Comparison of ENCODE assay signal across 8 cellular contexts in the genomic region with DNA sequence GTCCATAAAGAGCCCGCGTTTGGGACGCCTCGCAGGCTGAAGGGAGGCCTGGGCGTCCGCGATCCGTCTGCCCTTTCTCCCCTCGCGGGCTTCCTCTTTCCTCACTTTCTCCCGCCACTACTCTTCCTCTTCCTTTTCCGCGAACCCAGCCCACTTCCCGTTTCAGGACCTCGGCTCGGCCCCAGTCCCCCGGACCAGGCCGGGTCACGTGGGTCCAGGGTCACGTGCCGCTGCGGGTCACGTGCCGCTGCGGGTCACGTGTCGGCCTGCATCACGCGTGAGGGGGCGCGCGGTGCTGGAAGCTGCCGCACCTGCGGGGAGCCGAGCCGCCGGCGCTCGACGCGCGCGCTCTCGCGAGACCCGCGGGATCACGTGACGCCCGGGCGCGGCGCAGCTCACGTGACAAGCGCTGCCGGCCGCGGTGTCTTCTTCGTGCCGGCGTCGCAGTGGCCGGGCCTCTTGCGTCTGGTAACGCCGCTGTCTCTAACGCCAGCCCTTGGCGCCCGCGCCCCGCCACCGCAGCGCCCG. TPM values are rescaled to one million over a fixed set of nuclear protein-coding genes. Genes with fewer than 3 reads are reported as not detected.
DNase-seq lines count a peak whose midpoint lies in the region; ATAC-seq and TF ChIP-seq lines count a peak whose summit lies in the region.

A gene with protein sequence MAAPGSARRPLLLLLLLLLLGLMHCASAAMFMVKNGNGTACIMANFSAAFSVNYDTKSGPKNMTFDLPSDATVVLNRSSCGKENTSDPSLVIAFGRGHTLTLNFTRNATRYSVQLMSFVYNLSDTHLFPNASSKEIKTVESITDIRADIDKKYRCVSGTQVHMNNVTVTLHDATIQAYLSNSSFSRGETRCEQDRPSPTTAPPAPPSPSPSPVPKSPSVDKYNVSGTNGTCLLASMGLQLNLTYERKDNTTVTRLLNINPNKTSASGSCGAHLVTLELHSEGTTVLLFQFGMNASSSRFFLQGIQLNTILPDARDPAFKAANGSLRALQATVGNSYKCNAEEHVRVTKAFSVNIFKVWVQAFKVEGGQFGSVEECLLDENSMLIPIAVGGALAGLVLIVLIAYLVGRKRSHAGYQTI (plus strand): TSS at position 398 of the 528 bp plus-strand sequence. CDS start 196 bp downstream, outside the sequence.

- H3K27me3 ChIP-seq in iPS-18a (ENCODE audit: control insufficient read depth, insufficient read depth, low read length) (peaks cover 6% of the 10 kb centered on the region), skeletal muscle satellite cell (ENCODE audit: control insufficient read depth, insufficient read depth, low read length) (no peaks in the 10 kb centered on the region)

- peak within 1 kb of the TSS; percentile 90 for H3K9ac ChIP-seq in iPS-18a (ENCODE audit: low read length)
- peak within 1 kb of the TSS; percentile 97 for H3K9ac ChIP-seq in skeletal muscle satellite cell (ENCODE audit: low read depth, low read length)

- TF ChIP-seq CTCF in VCaP (conservative IDR thresholded peaks at IDR 0.05) = no peak

- H3K4me2 ChIP-seq in skeletal muscle satellite cell (ENCODE audit: low read length) = peak within 1 kb of the TSS; percentile 100

- DNase-seq in ACHN (peak; percentile 93), NCI-H2196 treated with DMSO at 0.1 percent for 48 hours (lab: John Stamatoyannopoulos, UW; ENCODE audit: unreplicated experiment) (peak; percentile 61), T47D (ENCODE audit: low read depth in 1 of 2, low spot score in 1 of 2) (peak; percentile 96 to 98)

- H3K9me3 ChIP-seq in iPS-18a (ENCODE audit: control insufficient read depth, low read depth, low read length) = no peaks in the 10 kb centered on the region
- H3K9me3 ChIP-seq in skeletal muscle satellite cell (replicated peaks; ENCODE audit: low read length) = no peaks in the 10 kb centered on the region

- peaks cover 9% of the 10 kb centered on the region for H3K4me1 ChIP-seq in iPS-18a (ENCODE audit: control insufficient read depth, low read depth, low read length)
- H3K4me1 ChIP-seq in skeletal muscle satellite cell (ENCODE audit: control insufficient read depth, insufficient read depth, low read length) = peaks cover 28% of the 10 kb centered on the region

- H3K36me3 ChIP-seq in iPS-18a (ENCODE audit: control insufficient read depth, low read depth, low read length) = no peaks in the 10 kb centered on the region
- H3K36me3 ChIP-seq in skeletal muscle satellite cell (ENCODE audit: insufficient read depth, low read length) = no peaks in the 10 kb centered on the region

- in situ Hi-C loops in ACHN (cut with HindIII; ENCODE audit: low pct_ligation_motif_present, low pct_unique_long_range_greater_than_20kb, low sequenced_read_pairs) = no loop called here
- in situ Hi-C loops in T47D (cut with HindIII; ENCODE audit: low pct_unique_long_range_greater_than_20kb, low sequenced_read_pairs) = no loop called here

- ATAC-seq in GM18873 (IDR thresholded peaks at IDR 0.05; ENCODE audit: low FRiP score, unreplicated experiment) (peak; percentile 59), HG03135 (IDR thresholded peaks at IDR 0.05; ENCODE audit: unreplicated experiment) (peak; percentile 76)

- peak within 1 kb of the TSS; percentile 41 for H3K27ac ChIP-seq in VCaP
- no peak within 1 kb of the TSS for H3K27ac ChIP-seq in iPS-18a (ENCODE audit: low read length)

- H3K4me3 ChIP-seq in iPS-18a (ENCODE audit: low read length) (peak within 1 kb of the TSS; percentile 94), skeletal muscle satellite cell (ENCODE audit: low read length) (peak within 1 kb of the TSS; percentile 80)

RNA-seq across cellular contexts. Expression of the gene that starts here (rescaled TPM):
- 99.1 and 109 TPM in 2 replicates for total RNA-seq in skeletal muscle satellite cell (2012; rRNA removed)
